1 cellular context compared by ENCODE assay signal in genomic region chr6:158049055-158050028, GRCh38.
TF ChIP-seq lines count a peak whose summit lies in the region.

No MANE protein-coding gene starts in this region.

TF ChIP-seq in SK-N-SH, 30 proteins besides CTCF, POLR2A, EP300 and RAD21 (continued from another document):
- TF ChIP-seq JUND (IDR thresholded peaks at IDR 0.05), result no peak
- TF ChIP-seq, protein P1, sequence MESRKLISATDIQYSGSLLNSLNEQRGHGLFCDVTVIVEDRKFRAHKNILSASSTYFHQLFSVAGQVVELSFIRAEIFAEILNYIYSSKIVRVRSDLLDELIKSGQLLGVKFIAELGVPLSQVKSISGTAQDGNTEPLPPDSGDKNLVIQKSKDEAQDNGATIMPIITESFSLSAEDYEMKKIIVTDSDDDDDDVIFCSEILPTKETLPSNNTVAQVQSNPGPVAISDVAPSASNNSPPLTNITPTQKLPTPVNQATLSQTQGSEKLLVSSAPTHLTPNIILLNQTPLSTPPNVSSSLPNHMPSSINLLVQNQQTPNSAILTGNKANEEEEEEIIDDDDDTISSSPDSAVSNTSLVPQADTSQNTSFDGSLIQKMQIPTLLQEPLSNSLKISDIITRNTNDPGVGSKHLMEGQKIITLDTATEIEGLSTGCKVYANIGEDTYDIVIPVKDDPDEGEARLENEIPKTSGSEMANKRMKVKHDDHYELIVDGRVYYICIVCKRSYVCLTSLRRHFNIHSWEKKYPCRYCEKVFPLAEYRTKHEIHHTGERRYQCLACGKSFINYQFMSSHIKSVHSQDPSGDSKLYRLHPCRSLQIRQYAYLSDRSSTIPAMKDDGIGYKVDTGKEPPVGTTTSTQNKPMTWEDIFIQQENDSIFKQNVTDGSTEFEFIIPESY (IDR thresholded peaks at IDR 0.05; ENCODE audit: borderline replicate concordance, low read depth), result no peak
- no peak for TF ChIP-seq IRF3 (IDR thresholded peaks at IDR 0.05; ENCODE audit: low read depth, low read length)
- TF ChIP-seq SIN3A (IDR thresholded peaks at IDR 0.05; ENCODE audit: borderline replicate concordance, low read depth, low read length), result no peak
